ENCODE assay signal across 9 cellular contexts in genomic region chr1:40057310-40058030, GRCh38. TPM values are rescaled to one million over a fixed set of nuclear protein-coding genes. Genes with fewer than 3 reads are reported as not detected.
DNase-seq lines count a peak whose midpoint lies in the region; ATAC-seq, FAIRE-seq and TF ChIP-seq lines count a peak whose summit lies in the region.
"Had no signal": no experiment of that assay in that cellular context is flagged by ENCODE, and none has a peak within 500 bp of the region (broad histone marks: within the 10 kb centered on the region; RNA-seq: fewer than 3 reads in every experiment).

No MANE protein-coding gene starts in this region.

- no peak overlapping the region for H2AFZ ChIP-seq in GM12878 (ENCODE audit: control insufficient read depth, low read depth, low read length)
- H2AFZ ChIP-seq in neural cell (ENCODE audit: low read depth, low read length) = no peak overlapping the region

- H3K4me1 Mint-ChIP-seq in CD4-positive, alpha-beta T cell (ENCODE audit: low read depth) = peaks cover 98% of the 10 kb centered on the region

- BruUV-seq in GM12878 (replicated peaks; lab: Mats Ljungman, UMichigan) = no TSS peak

- SMC1A ChIA-PET in GM12878 (lab: Charles Lee; ENCODE audit: uncharacterized antibody, unreplicated experiment) = interaction anchor here (0.8 to 3.8 kb wide), 12 partner anchors 8 to 873 kb away, joined by 3 to 16 read pairs (median 5); partner anchors contain the start of gene CAP1

- H3K9me2 ChIP-seq in neural cell (ENCODE audit: insufficient read depth, low read length) = no peaks in the 10 kb centered on the region

- H3K4me3 ChIP-seq in GM12878 = no peak overlapping the region
- peak overlapping the region; percentile 9 for H3K4me3 ChIP-seq in neural cell (ENCODE audit: low read length)

- no peaks in the 10 kb centered on the region for H3K27me3 ChIP-seq in CD4-positive, alpha-beta T cell (ENCODE audit: control insufficient read depth, insufficient read depth, low read length)
- H3K27me3 ChIP-seq in GM12878 (replicated peaks in 1 of 2; ENCODE audit: control insufficient read depth in 2 of 2, insufficient read depth in 2 of 2, low read length in 1 of 2) (no peaks in the 10 kb centered on the region), neural cell (ENCODE audit: insufficient read depth, low read depth, low read length) (no peaks in the 10 kb centered on the region)

- H3K9ac ChIP-seq in GM12878 (ENCODE audit: control insufficient read depth, insufficient read depth, low read length) = no peak overlapping the region
- no peak overlapping the region for H3K9ac ChIP-seq in neural cell (ENCODE audit: low read length)

- POLR2A ChIA-PET in CD4-positive, alpha-beta T cell (lab: Charles Lee) = interaction anchor here (1.0 to 6.3 kb wide), 4 partner anchors 10 to 17 kb away, joined by 3 to 56 read pairs (median 6); partner anchors contain the start of gene CAP1
- POLR2A ChIA-PET in GM12878 (lab: Charles Lee) = interaction anchor here (1.0 to 2.1 kb wide), 4 partner anchors 12 to 18 kb away, joined by 4 to 7 read pairs (median 6); partner anchors contain the start of gene CAP1

- H3F3A ChIP-seq in neural cell (ENCODE audit: insufficient read depth, low read length, poor library complexity, severe bottlenecking) = no peaks in the 10 kb centered on the region

- TF ChIP-seq CTCF in CD4-positive, alpha-beta T cell (IDR thresholded peaks at IDR 0.05) = no peak
- TF ChIP-seq CTCF in GM12878 (IDR thresholded peaks at IDR 0.05 in 2 of 3, conservative IDR thresholded peaks at IDR 0.05 in 1 of 3; ENCODE audit: control insufficient read depth in 2 of 3, extremely low read depth in 1 of 3, insufficient read depth in 1 of 3, low read depth in 3 of 3, low read length in 3 of 3) (no peak), neural cell (IDR thresholded peaks at IDR 0.05; ENCODE audit: poor library complexity, severe bottlenecking) (no peak)

- H3K36me3 Mint-ChIP-seq in CD4-positive, alpha-beta T cell (ENCODE audit: low read depth) = peaks cover 82% of the 10 kb centered on the region

- no peaks in the 10 kb centered on the region for H3K27me3 Mint-ChIP-seq in CD4-positive, alpha-beta T cell

- H3K9me3 ChIP-seq in CD4-positive, alpha-beta T cell (ENCODE audit: control insufficient read depth, low read length) = no peaks in the 10 kb centered on the region
- H3K9me3 ChIP-seq in GM12878 (replicated peaks; ENCODE audit: control insufficient read depth, insufficient read depth, low read length) = no peaks in the 10 kb centered on the region
- H3K9me3 ChIP-seq in neural cell (ENCODE audit: low read length) = no peaks in the 10 kb centered on the region

- intact Hi-C loops in CD4-positive, alpha-beta T cell (cut with DNase I, micrococcal nuclease) = loop anchor here (2.0 to 5.0 kb wide), 2 partner anchors 17 to 200 kb away; partner anchors contain the start of genes CAP1 (in 1 of the 2) and ZMPSTE24 (in 1 of the 2)
- intact Hi-C loops in GM12878 (cut with micrococcal nuclease; ENCODE audit: unreplicated experiment) = no loop called here

- TF ChIP-seq EP300 in GM12878 (IDR thresholded peaks at IDR 0.05; ENCODE audit: borderline replicate concordance in 1 of 2, control insufficient read depth in 1 of 2, low read depth in 2 of 2, low read length in 2 of 2) (no peak), neural cell (conservative IDR thresholded peaks at IDR 0.05; ENCODE audit: poor library complexity, severe bottlenecking) (no peak)

- peaks cover 32% of the 10 kb centered on the region for H3K4me1 ChIP-seq in GM12878 (ENCODE audit: control insufficient read depth, insufficient read depth, low read length)

- in situ Hi-C loops in KBM-7 (cut with MboI; ENCODE audit: low pct_unique_long_range_greater_than_20kb, low sequenced_read_pairs) = no loop called here
- in situ Hi-C loops in GM12878 (cut with MboI) = no loop called here

- RAD21 ChIA-PET in GM12878 (lab: Charles Lee; ENCODE audit: unreplicated experiment) = interaction anchor here (1.0 to 1.5 kb wide), 4 partner anchors 14 to 138 kb away, joined by 3 to 5 read pairs (median 3); no protein-coding TSS in a partner anchor

- no peak for TF ChIP-seq POLR2A in GM12878 (IDR thresholded peaks at IDR 0.05; ENCODE audit: low read depth, low read length)

- no peaks in the 10 kb centered on the region; the same call in 1 of the 2 replicates for H4K20me1 ChIP-seq in GM12878 (ENCODE audit: control insufficient read depth, insufficient read depth)
- no peaks in the 10 kb centered on the region for H4K20me1 ChIP-seq in neural cell (ENCODE audit: insufficient read depth)

- no peak for FAIRE-seq in GM12878 (lab: Jason Lieb, UNC)

- 100% methylated on average over 1 of the region's 1 CpG for WGBS in GM12878 (ENCODE audit: insufficient coverage, insufficient replicate concordance, low lambda C conversion rate, missing lambda C conversion rate)

- H3K9me3 Mint-ChIP-seq in CD4-positive, alpha-beta T cell = no peaks in the 10 kb centered on the region

- H3K4me2 ChIP-seq in GM12878 (ENCODE audit: control insufficient read depth, insufficient read depth) (peak overlapping the region; percentile 72), neural cell (ENCODE audit: low read length) (no peak overlapping the region)

- CTCF ChIA-PET in CD4-positive, alpha-beta T cell (lab: Charles Lee) = interaction anchor here (0.5 to 1.4 kb wide), 5 partner anchors 10 to 43 kb away, joined by 3 to 5 read pairs (median 4); no protein-coding TSS in a partner anchor
- CTCF ChIA-PET in GM12878 (lab: Yijun Ruan, JAX) = interaction anchor here (0.7 to 7.2 kb wide), 13 partner anchors 8 to 257 kb away, joined by 3 to 41 read pairs (median 3); partner anchors contain the start of gene CAP1

- TF ChIP-seq RAD21 in GM12878 (IDR thresholded peaks at IDR 0.05; ENCODE audit: insufficient read depth, low read depth, low read length) (no peak), neural cell (conservative IDR thresholded peaks at IDR 0.05) (no peak)

- DNase-seq in CD4-positive, alpha-beta T cell = no peak
- DNase-seq in KBM-7 (peak; percentile 75), GM12878 (ENCODE audit: low read depth, low spot score) (no peak), AML-193 (lab: John Stamatoyannopoulos, UW) (no peak), DMS79 (lab: John Stamatoyannopoulos, UW) (no peak), SIG-M5 treated with dmso at 0.1 percent for 504 hours (lab: John Stamatoyannopoulos, UW; ENCODE audit: unreplicated experiment) (no peak)
- DNase-seq: NCI-H146 had no signal

- H3K27ac ChIP-seq in CD4-positive, alpha-beta T cell (ENCODE audit: low read depth, low read length) = peak overlapping the region; percentile 59
- H3K27ac ChIP-seq in GM12878 (ENCODE audit: control insufficient read depth, insufficient read depth) (peak overlapping the region; percentile 84; the same call in 1 of the 2 replicates), neural cell (ENCODE audit: low read length) (peak overlapping the region; percentile 14)

- H3K4me3 Mint-ChIP-seq in CD4-positive, alpha-beta T cell = peak overlapping the region; percentile 62

- peak overlapping the region; percentile 95 for H3K27ac Mint-ChIP-seq in CD4-positive, alpha-beta T cell

- no peak for ATAC-seq in CD4-positive, alpha-beta T cell (ENCODE audit: poor library complexity)
- ATAC-seq in GM12878 = no peak
- ATAC-seq in SK-N-SH treated with all-trans-retinoic acid at 6 μM for 48 hours = no peak

- H3K79me2 ChIP-seq in GM12878 (ENCODE audit: control insufficient read depth, insufficient read depth, low read length) (peaks cover 77% of the 10 kb centered on the region), neural cell (replicated peaks; ENCODE audit: insufficient read depth, low read length) (peaks cover 6% of the 10 kb centered on the region)

- H3K36me3 ChIP-seq in GM12878 (ENCODE audit: control insufficient read depth in 2 of 2, insufficient read depth in 2 of 2, low read length in 1 of 2) (peaks cover 3 to 16% of the 10 kb centered on the region in 2 experiments), neural cell (ENCODE audit: insufficient read depth, low read length) (peaks cover 9% of the 10 kb centered on the region)

RNA-seq across cellular contexts. Expression of gene CAP1, which starts 16.9 kb away (rescaled TPM):
- total RNA-seq in CD4-positive, alpha-beta T cell = 100 to 1,000 TPM; 121 to 126 TPM
- total RNA-seq in GM12878 (2013; cell fraction: nucleolus; rRNA removed) = 67.9 and 74.3 TPM in 2 replicates
- total RNA-seq in GM12878 (2014; rRNA removed) (378 and 394 TPM in 2 replicates), GM12878 (2014; rRNA removed; fragmentation: Illumina TruSeq; extraction: Trizol) (405 and 421 TPM in 2 replicates), GM12878 (2021) (482 and 491 TPM in 2 replicates)
- 209 TPM for polyA plus RNA-seq in GM12878 (2011; ENCODE audit: low read depth)
- polyA plus RNA-seq in GM12878 (2011; rRNA removed) (360 and 431 TPM in 2 replicates), GM12878 (2014; fragmentation: Illumina TruSeq; extraction: Trizol) (500 and 537 TPM in 2 replicates), GM12878 (2014; fragmentation: Nextera tagmentation; extraction: Ambion mirVana) (100 to 1,000 TPM; 413 to 441 TPM), GM12878 (2014; rRNA removed) (367 and 393 TPM in 2 replicates), GM12878 (2016; fragmentation: Nextera tagmentation; extraction: Ambion mirVana) (100 to 1,000 TPM; 475 to 481 TPM), neural cell (162 and 168 TPM in 2 replicates)
- 219 and 245 TPM in 2 replicates for polyA plus RNA-seq in GM12878 (2011; cell fraction: cytosol; rRNA removed)
- 178 and 179 TPM in 2 replicates for polyA plus RNA-seq in GM12878 (2011; cell fraction: nucleus; rRNA removed)
- polyA plus RNA-seq in GM12878 (2012) = 262 and 277 TPM in 2 replicates
- 238 and 242 TPM in 2 replicates for polyA minus RNA-seq in GM12878 (2011; rRNA and poly(A)+ RNA removed)
- polyA minus RNA-seq in GM12878 (2011; cell fraction: cytosol; rRNA and poly(A)+ RNA removed) = 82.6 and 88.4 TPM in 2 replicates
- polyA minus RNA-seq in GM12878 (2011; cell fraction: nucleus; rRNA and poly(A)+ RNA removed) = 51.4 and 68.3 TPM in 2 replicates
- polyA minus RNA-seq in neural cell = 149 and 158 TPM in 2 replicates

RNA-seq across cellular contexts. Expression of gene PPT1, which starts 39.6 kb away (rescaled TPM):
- 10 to 100 TPM; 31.9 to 34.5 TPM for total RNA-seq in CD4-positive, alpha-beta T cell
- total RNA-seq in GM12878 (2013; cell fraction: nucleolus; rRNA removed) = 42.3 and 51.6 TPM in 2 replicates
- total RNA-seq in GM12878 (2014; rRNA removed) (67.6 and 70.2 TPM in 2 replicates), GM12878 (2014; rRNA removed; fragmentation: Illumina TruSeq; extraction: Trizol) (92.1 and 95.8 TPM in 2 replicates), GM12878 (2021) (70.7 and 72.8 TPM in 2 replicates)
- polyA plus RNA-seq in GM12878 (2011; ENCODE audit: low read depth) = 38.5 TPM
- polyA plus RNA-seq in GM12878 (2011; rRNA removed) (50.4 and 55.0 TPM in 2 replicates), GM12878 (2014; fragmentation: Illumina TruSeq; extraction: Trizol) (142 and 175 TPM in 2 replicates), GM12878 (2014; fragmentation: Nextera tagmentation; extraction: Ambion mirVana) (100 to 1,000 TPM; 111 to 147 TPM), GM12878 (2014; rRNA removed) (58.1 and 68.0 TPM in 2 replicates), GM12878 (2016; fragmentation: Nextera tagmentation; extraction: Ambion mirVana) (100 to 1,000 TPM; 133 to 138 TPM), neural cell (58.1 and 64.6 TPM in 2 replicates)
- 39.0 and 41.3 TPM in 2 replicates for polyA plus RNA-seq in GM12878 (2011; cell fraction: cytosol; rRNA removed)
- polyA plus RNA-seq in GM12878 (2011; cell fraction: nucleus; rRNA removed) = 13.9 and 18.3 TPM in 2 replicates
- 44.2 and 48.5 TPM in 2 replicates for polyA plus RNA-seq in GM12878 (2012)
- 39.4 and 40.4 TPM in 2 replicates for polyA minus RNA-seq in GM12878 (2011; rRNA and poly(A)+ RNA removed)
- polyA minus RNA-seq in GM12878 (2011; cell fraction: cytosol; rRNA and poly(A)+ RNA removed) = 16.8 and 18.8 TPM in 2 replicates
- 3.7 and 5.9 TPM in 2 replicates for polyA minus RNA-seq in GM12878 (2011; cell fraction: nucleus; rRNA and poly(A)+ RNA removed)
- polyA minus RNA-seq in neural cell = 47.2 and 49.2 TPM in 2 replicates

Comparison
In these comparisons a context has a peak if more than half of its experiments do, and no peak if none do; other contexts are left out.
1. H3K27ac ChIP-seq: peak in every context shown above with its lines; median percentile 84 in GM12878; 59 in CD4-positive, alpha-beta T cell; 14 in neural cell.